25 cellular contexts compared by ENCODE assay signal in the genomic region with DNA sequence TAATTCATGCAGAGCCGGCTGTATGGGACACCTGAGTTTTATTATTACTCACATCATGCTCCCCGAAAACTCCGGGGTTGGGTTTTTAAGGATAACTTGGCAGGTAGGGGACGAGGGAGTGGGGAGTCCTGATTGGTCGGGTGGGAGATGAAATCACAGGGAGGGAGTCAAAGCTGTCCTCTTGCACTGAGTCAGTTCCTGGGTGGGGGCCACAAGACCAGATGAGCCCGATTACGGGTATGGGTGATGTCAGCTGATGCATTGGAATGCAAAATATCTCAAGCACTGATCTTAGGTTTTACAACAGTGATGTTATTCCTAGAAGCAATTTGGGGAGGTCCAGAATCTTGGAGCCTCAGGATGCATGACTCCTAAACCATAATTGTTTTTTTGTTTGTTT. TPM values are rescaled to one million over a fixed set of nuclear protein-coding genes. Genes with fewer than 3 reads are reported as not detected.
A peak's percentile ranks its signal among the peaks of the same experiment; 100 is the strongest.
DNase-seq lines count a peak whose midpoint lies in the region; ATAC-seq and TF ChIP-seq lines count a peak whose summit lies in the region.
"Had no signal": no experiment of that assay in that cellular context is flagged by ENCODE, and none has a peak within 500 bp of the region (broad histone marks: within the 10 kb centered on the region; RNA-seq: fewer than 3 reads in every experiment).

No MANE protein-coding gene starts in this region.

- H3K9me3 ChIP-seq in SK-N-SH, result no peaks in the 10 kb centered on the region
- no peaks in the 10 kb centered on the region for H3K9me3 ChIP-seq in adipocyte (ENCODE audit: control insufficient read depth, low read length)
- no peaks in the 10 kb centered on the region for H3K9me3 ChIP-seq in upper lobe of right lung
- H3K9me3 ChIP-seq in WERI-Rb-1 (ENCODE audit: severe bottlenecking), result no peaks in the 10 kb centered on the region
- H3K9me3 ChIP-seq: HAP-1, mucosa of descending colon, neutrophil, testis had no signal

- no peaks in the 10 kb centered on the region for H4K20me1 ChIP-seq in SK-N-SH (ENCODE audit: insufficient read depth)

- TF ChIP-seq CTCF in SK-N-SH (IDR thresholded peaks at IDR 0.05) (no peak), fibroblast of the aortic adventitia (IDR thresholded peaks at IDR 0.05; ENCODE audit: insufficient read depth, low read length) (no peak), upper lobe of right lung (IDR thresholded peaks at IDR 0.05) (no peak), WERI-Rb-1 (IDR thresholded peaks at IDR 0.05; ENCODE audit: low read depth, low read length) (no peak)

- no peak overlapping the region for H3K9ac ChIP-seq in SK-N-SH
- no peak overlapping the region for H3K9ac ChIP-seq in adipocyte (ENCODE audit: low read length)
- H3K9ac ChIP-seq: KMS-11 had no signal

- no peak overlapping the region for H2AFZ ChIP-seq in SK-N-SH (ENCODE audit: low read depth)
- H2AFZ ChIP-seq: hepatocyte had no signal

- TF ChIP-seq RAD21 in SK-N-SH (IDR thresholded peaks at IDR 0.05; ENCODE audit: low read length), result no peak

- POLR2A ChIA-PET in SK-N-SH (lab: Yijun Ruan, JAX), result interaction anchor here (1.0 kb wide), 1 partner anchor 12 kb away, joined by 3 read pairs; no protein-coding TSS in a partner anchor

- DNase-seq in SK-N-SH (no peak), adipocyte (ENCODE audit: low read depth) (peak; percentile 23), fibroblast of the aortic adventitia (ENCODE audit: low read depth) (peak; percentile 75), SIG-M5 treated with dmso at 0.1 percent for 504 hours (lab: John Stamatoyannopoulos, UW; ENCODE audit: unreplicated experiment) (no peak), NAMALWA (ENCODE audit: low spot score) (no peak), upper lobe of right lung (no peak), WERI-Rb-1 (no peak)
- DNase-seq: activated CD4-positive, alpha-beta T cell treated with anti-CD3 and anti-CD28 coated beads, Interleukin-2, amount 50 U/mL, for 48 hours; activated naive CD8-positive, alpha-beta T cell treated with anti-CD3 and anti-CD28 coated beads, Interleukin-2, amount 10 ng/mL, durations not matched to agents 7 days and 5 days; activated T-cell treated with anti-CD3 and anti-CD28 coated beads, Interleukin-2, amount 50 U/mL, for 48 hours; cerebellar nuclear complex; DMS79 treated with DMSO at 0.1 percent for 48 hours; mucosa of descending colon; NCI-H1436 treated with DMSO at 0.1 percent for 48 hours; NCI-H446; stimulated activated CD4-positive, alpha-beta T cell treated with anti-CD3 and anti-CD28 coated beads, Interleukin-4, amount 100 ng/mL, for 1 hour; stimulated activated CD8-positive, alpha-beta memory T cell treated with anti-CD3 and anti-CD28 coated beads, Interleukin-4, amount 100 ng/mL, for 48 hours; testis had no signal

- CTCF ChIA-PET in SK-N-SH (lab: Yijun Ruan, JAX), result interaction anchor here (1.1 kb wide), 1 partner anchor 40 kb away, joined by 3 read pairs; no protein-coding TSS in a partner anchor

- H3K79me2 ChIP-seq in SK-N-SH (ENCODE audit: insufficient read depth), result no peaks in the 10 kb centered on the region
- H3K79me2 ChIP-seq: hepatocyte had no signal

- H3K4me1 ChIP-seq in SK-N-SH (ENCODE audit: control insufficient read depth in 1 of 2, insufficient read depth in 2 of 2, low read depth in 1 of 2, low read length in 1 of 2) (0 out of 4 replicates have a peak, but pooled peaks cover 0 to 5% of the 10 kb centered on the region in 2 experiments), adipocyte (ENCODE audit: control insufficient read depth, insufficient read depth, low read length) (peaks cover 6% of the 10 kb centered on the region), upper lobe of right lung (no peaks in the 10 kb centered on the region)
- H3K4me1 ChIP-seq: HAP-1 had no signal

- H3K27ac ChIP-seq in SK-N-SH (ENCODE audit: low read depth in 2 of 2, low read length in 1 of 2), result no peak overlapping the region
- no peak overlapping the region for H3K27ac ChIP-seq in upper lobe of right lung
- no peak overlapping the region for H3K27ac ChIP-seq in WERI-Rb-1
- H3K27ac ChIP-seq: hepatocyte, KMS-11, neutrophil, SK-N-MC, testis had no signal

- ATAC-seq in SK-N-SH treated with all-trans-retinoic acid at 6 μM for 48 hours (no peak; the same call in 2 of the 3 replicates), upper lobe of right lung (no peak)
- ATAC-seq: mucosa of descending colon, sciatic nerve had no signal

- H3K27me3 ChIP-seq in SK-N-SH (ENCODE audit: insufficient read depth) (no peaks in the 10 kb centered on the region), adipocyte (replicated peaks; ENCODE audit: control insufficient read depth, insufficient read depth, low read length) (peaks cover 3% of the 10 kb centered on the region), upper lobe of right lung (no peaks in the 10 kb centered on the region), WERI-Rb-1 (ENCODE audit: insufficient read depth, low read depth, severe bottlenecking) (no peaks in the 10 kb centered on the region)
- H3K27me3 ChIP-seq: hepatocyte, neutrophil, testis had no signal

- H3K4me3 ChIP-seq in SK-N-SH (ENCODE audit: low read depth in 2 of 2, low read length in 1 of 2), result no peak overlapping the region
- H3K4me3 ChIP-seq in adipocyte (ENCODE audit: low read length), result no peak overlapping the region
- no peak overlapping the region for H3K4me3 ChIP-seq in fibroblast of the aortic adventitia (ENCODE audit: low read depth, low read length)
- H3K4me3 ChIP-seq in upper lobe of right lung, result no peak overlapping the region
- no peak overlapping the region for H3K4me3 ChIP-seq in WERI-Rb-1 (ENCODE audit: low read depth, low read length)
- H3K4me3 ChIP-seq: HAP-1, hepatocyte, mucosa of descending colon, SK-N-MC, testis had no signal

- H3K36me3 ChIP-seq in SK-N-SH (replicated peaks in 1 of 2; ENCODE audit: control insufficient read depth in 1 of 2, insufficient read depth in 2 of 2, low read length in 1 of 2), result no peaks in the 10 kb centered on the region
- H3K36me3 ChIP-seq in adipocyte (ENCODE audit: control insufficient read depth, insufficient read depth, low read length, severe bottlenecking), result no peaks in the 10 kb centered on the region
- H3K36me3 ChIP-seq in upper lobe of right lung, result no peaks in the 10 kb centered on the region
- H3K36me3 ChIP-seq in WERI-Rb-1, result no peaks in the 10 kb centered on the region
- H3K36me3 ChIP-seq: HAP-1, neutrophil had no signal

- no peak for TF ChIP-seq EP300 in SK-N-SH (IDR thresholded peaks at IDR 0.05; ENCODE audit: borderline replicate concordance in 1 of 2, low read depth in 1 of 2, low read length in 1 of 2)

- intact Hi-C loops in upper lobe of right lung (cut with DNase I), result no loop called here

- no peaks in the 10 kb centered on the region for H3K9me2 ChIP-seq in SK-N-SH

- H3F3A ChIP-seq in SK-N-SH (replicated peaks; ENCODE audit: insufficient read depth), result peaks cover 4% of the 10 kb centered on the region

- H3K4me2 ChIP-seq in SK-N-SH, result no peak overlapping the region
- H3K4me2 ChIP-seq: hepatocyte, KMS-11 had no signal

- 62% methylated on average over 7 of the region's 7 CpGs for WGBS in SK-N-SH (ENCODE audit: low lambda C conversion rate)

TF ChIP-seq in SK-N-SH, 30 proteins besides CTCF, POLR2A, EP300 and RAD21 (continues in another document):
- TF ChIP-seq, protein P1, sequence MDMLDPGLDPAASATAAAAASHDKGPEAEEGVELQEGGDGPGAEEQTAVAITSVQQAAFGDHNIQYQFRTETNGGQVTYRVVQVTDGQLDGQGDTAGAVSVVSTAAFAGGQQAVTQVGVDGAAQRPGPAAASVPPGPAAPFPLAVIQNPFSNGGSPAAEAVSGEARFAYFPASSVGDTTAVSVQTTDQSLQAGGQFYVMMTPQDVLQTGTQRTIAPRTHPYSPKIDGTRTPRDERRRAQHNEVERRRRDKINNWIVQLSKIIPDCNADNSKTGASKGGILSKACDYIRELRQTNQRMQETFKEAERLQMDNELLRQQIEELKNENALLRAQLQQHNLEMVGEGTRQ (IDR thresholded peaks at IDR 0.05; ENCODE audit: borderline replicate concordance, low read depth, low read length), result no peak
- TF ChIP-seq, protein P2, sequence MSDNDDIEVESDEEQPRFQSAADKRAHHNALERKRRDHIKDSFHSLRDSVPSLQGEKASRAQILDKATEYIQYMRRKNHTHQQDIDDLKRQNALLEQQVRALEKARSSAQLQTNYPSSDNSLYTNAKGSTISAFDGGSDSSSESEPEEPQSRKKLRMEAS (IDR thresholded peaks at IDR 0.05; ENCODE audit: low read depth), result no peak

TF ChIP-seq in SK-N-SH treated with all-trans-retinoic acid at 6 μM for 48 hours, 23 proteins besides CTCF, POLR2A, EP300 and RAD21 (continues in another document):
- no peak for TF ChIP-seq SNAI2 (CRISPR knock-in tag; IDR thresholded peaks at IDR 0.05)
- TF ChIP-seq ESRRG (CRISPR knock-in tag; IDR thresholded peaks at IDR 0.05), result no peak
- TF ChIP-seq, protein P3, sequence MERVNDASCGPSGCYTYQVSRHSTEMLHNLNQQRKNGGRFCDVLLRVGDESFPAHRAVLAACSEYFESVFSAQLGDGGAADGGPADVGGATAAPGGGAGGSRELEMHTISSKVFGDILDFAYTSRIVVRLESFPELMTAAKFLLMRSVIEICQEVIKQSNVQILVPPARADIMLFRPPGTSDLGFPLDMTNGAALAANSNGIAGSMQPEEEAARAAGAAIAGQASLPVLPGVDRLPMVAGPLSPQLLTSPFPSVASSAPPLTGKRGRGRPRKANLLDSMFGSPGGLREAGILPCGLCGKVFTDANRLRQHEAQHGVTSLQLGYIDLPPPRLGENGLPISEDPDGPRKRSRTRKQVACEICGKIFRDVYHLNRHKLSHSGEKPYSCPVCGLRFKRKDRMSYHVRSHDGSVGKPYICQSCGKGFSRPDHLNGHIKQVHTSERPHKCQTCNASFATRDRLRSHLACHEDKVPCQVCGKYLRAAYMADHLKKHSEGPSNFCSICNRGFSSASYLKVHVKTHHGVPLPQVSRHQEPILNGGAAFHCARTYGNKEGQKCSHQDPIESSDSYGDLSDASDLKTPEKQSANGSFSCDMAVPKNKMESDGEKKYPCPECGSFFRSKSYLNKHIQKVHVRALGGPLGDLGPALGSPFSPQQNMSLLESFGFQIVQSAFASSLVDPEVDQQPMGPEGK (CRISPR knock-in tag; IDR thresholded peaks at IDR 0.05; ENCODE audit: borderline replicate concordance), result no peak

RNA-seq across cellular contexts. Expression of a gene that starts 18.6 kb away (rescaled TPM):
- polyA plus RNA-seq in SK-N-SH (2012; rRNA removed), result 25.6 and 58.9 TPM in 2 replicates
- polyA plus RNA-seq in SK-N-SH (2012; cell fraction: cytosol; rRNA removed), result 20.8 and 27.4 TPM in 2 replicates
- polyA plus RNA-seq in SK-N-SH (2012; cell fraction: nucleus; rRNA removed), result 53.1 and 53.7 TPM in 2 replicates
- 31.0 and 31.2 TPM in 2 replicates for total RNA-seq in fibroblast of the aortic adventitia (ENCODE audit: low replicate concordance)
- 26.4 TPM for total RNA-seq in upper lobe of right lung

RNA-seq across cellular contexts. Expression of a gene that starts 28.0 kb away (rescaled TPM):
- 9.6 and 13.9 TPM in 2 replicates for polyA plus RNA-seq in SK-N-SH (2012; rRNA removed)
- polyA plus RNA-seq in SK-N-SH (2012; cell fraction: cytosol; rRNA removed), result 11.8 and 13.8 TPM in 2 replicates
- polyA plus RNA-seq in SK-N-SH (2012; cell fraction: nucleus; rRNA removed), result 7.0 and 14.1 TPM in 2 replicates
- total RNA-seq in fibroblast of the aortic adventitia (ENCODE audit: low replicate concordance) (7.6 and 10.4 TPM in 2 replicates), upper lobe of right lung (31.4 TPM)

Comparison
In these comparisons a context has a peak if more than half of its experiments do, and no peak if none do; other contexts are left out.
1. DNase-seq: peak in adipocyte (single experiment) and fibroblast of the aortic adventitia (single experiment); none in SK-N-SH (single experiment), SIG-M5 treated with dmso at 0.1 percent for 504 hours (single experiment), NAMALWA (single experiment), upper lobe of right lung (single experiment) and WERI-Rb-1 (single experiment).